In genomic region chr7:45975367-45975766, GRCh38 we compare ENCODE assay signal across 14 cellular contexts.
"Had no signal": no experiment of that assay in that cellular context is flagged by ENCODE, and none has a peak within 500 bp of the region (broad histone marks: within the 10 kb centered on the region; RNA-seq: fewer than 3 reads in every experiment).

No MANE protein-coding gene starts in this region.

- H3K27ac ChIP-seq: thyroid gland, WERI-Rb-1 had no signal

- H3K9me3 ChIP-seq: thyroid gland had no signal

- DNase-seq: activated CD4-positive, alpha-beta memory T cell treated with anti-CD3 and anti-CD28 coated beads, Interleukin-2, amount 10 ng/mL, durations not matched to agents 7 days and 5 days; activated CD4-positive, alpha-beta T cell treated with anti-CD3 and anti-CD28 coated beads for 36 hours; activated CD8-positive, alpha-beta memory T cell treated with anti-CD3 and anti-CD28 coated beads, Interleukin-2, amount 50 U/mL, for 48 hours; activated naive CD4-positive, alpha-beta T cell treated with Interleukin-2 at 50 U/mL for 16 hours; central memory CD4-positive, alpha-beta T cell; effector memory CD4-positive, alpha-beta T cell; hippocampal formation; kidney glomerular epithelial cell; naive B cell; small intestine; thyroid gland; WERI-Rb-1 had no signal

- ATAC-seq: activated CD4-positive, alpha-beta T cell treated with anti-CD3 and anti-CD28 coated beads for 36 hours; stimulated activated effector memory CD8-positive, alpha-beta T cell treated with anti-CD3 and anti-CD28 coated beads, Interleukin-12 subunit alpha, Interleukin-12 subunit beta, amount 100 ng/mL, for 72 hours had no signal

- H3K9me3 Mint-ChIP-seq: activated CD4-positive, alpha-beta memory T cell treated with anti-CD3 and anti-CD28 coated beads, Interleukin-2, amount 10 ng/mL, durations not matched to agents 7 days and 5 days; activated T-helper 1 cell treated with anti-CD3 and anti-CD28 coated beads, Interleukin-12 subunit alpha, Interleukin-12 subunit beta, Interleukin-2, Interleukin-4 antibody, amounts not matched to agents 30 ng/mL and 10 ng/mL and 1 ng/mL, durations not matched to agents 14 hours and 24 hours and 36 hours; stimulated activated effector memory CD8-positive, alpha-beta T cell treated with anti-CD3 and anti-CD28 coated beads, Interleukin-12 subunit alpha, Interleukin-12 subunit beta, amount 100 ng/mL, for 72 hours had no signal

- H3K4me3 Mint-ChIP-seq: activated CD4-positive, alpha-beta memory T cell treated with anti-CD3 and anti-CD28 coated beads, Interleukin-2, amount 10 ng/mL, durations not matched to agents 7 days and 5 days; activated CD4-positive, alpha-beta T cell treated with anti-CD3 and anti-CD28 coated beads for 36 hours; activated T-helper 1 cell treated with anti-CD3 and anti-CD28 coated beads, Interleukin-12 subunit alpha, Interleukin-12 subunit beta, Interleukin-2, Interleukin-4 antibody, amounts not matched to agents 30 ng/mL and 10 ng/mL and 1 ng/mL, durations not matched to agents 14 hours and 24 hours and 36 hours; stimulated activated effector memory CD8-positive, alpha-beta T cell treated with anti-CD3 and anti-CD28 coated beads, Interleukin-12 subunit alpha, Interleukin-12 subunit beta, amount 100 ng/mL, for 72 hours had no signal

- H3K36me3 Mint-ChIP-seq: stimulated activated effector memory CD8-positive, alpha-beta T cell treated with anti-CD3 and anti-CD28 coated beads, Interleukin-12 subunit alpha, Interleukin-12 subunit beta, amount 100 ng/mL, for 72 hours had no signal

- H3K4me3 ChIP-seq: thyroid gland had no signal

- H3K27ac Mint-ChIP-seq: activated CD4-positive, alpha-beta memory T cell treated with anti-CD3 and anti-CD28 coated beads, Interleukin-2, amount 10 ng/mL, durations not matched to agents 7 days and 5 days; activated CD4-positive, alpha-beta T cell treated with anti-CD3 and anti-CD28 coated beads for 36 hours; activated T-helper 1 cell treated with anti-CD3 and anti-CD28 coated beads, Interleukin-12 subunit alpha, Interleukin-12 subunit beta, Interleukin-2, Interleukin-4 antibody, amounts not matched to agents 30 ng/mL and 10 ng/mL and 1 ng/mL, durations not matched to agents 14 hours and 24 hours and 36 hours; stimulated activated effector memory CD8-positive, alpha-beta T cell treated with anti-CD3 and anti-CD28 coated beads, Interleukin-12 subunit alpha, Interleukin-12 subunit beta, amount 100 ng/mL, for 72 hours had no signal

- FAIRE-seq: small intestine had no signal

- H3K36me3 ChIP-seq: thyroid gland, WERI-Rb-1 had no signal

- H3K4me1 Mint-ChIP-seq: naive B cell had no signal

- H3K27me3 ChIP-seq: thyroid gland had no signal

- H3K27me3 Mint-ChIP-seq: activated CD4-positive, alpha-beta memory T cell treated with anti-CD3 and anti-CD28 coated beads, Interleukin-2, amount 10 ng/mL, durations not matched to agents 7 days and 5 days; activated CD4-positive, alpha-beta T cell treated with anti-CD3 and anti-CD28 coated beads for 36 hours had no signal
